12 cellular contexts compared by ENCODE assay signal in the genomic region with DNA sequence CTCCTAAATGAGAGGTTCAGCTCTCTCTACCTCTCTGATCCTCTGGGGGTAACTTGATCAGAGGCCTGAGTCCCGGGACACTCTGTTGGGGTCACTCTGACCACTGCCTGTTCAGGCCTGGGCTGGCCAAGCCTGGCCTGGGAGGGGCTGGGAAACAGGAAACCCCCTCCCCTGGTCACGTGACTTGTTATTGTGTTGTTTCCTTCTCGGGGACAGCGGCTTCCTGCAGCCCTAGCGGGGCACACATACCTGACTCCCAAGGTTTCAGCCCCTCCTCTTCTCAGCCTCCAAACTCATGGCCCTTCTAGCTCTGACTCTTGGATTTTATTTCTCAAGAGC. TPM values are rescaled to one million over a fixed set of nuclear protein-coding genes. Genes with fewer than 3 reads are reported as not detected.
DNase-seq lines count a peak whose midpoint lies in the region; ATAC-seq and TF ChIP-seq lines count a peak whose summit lies in the region.
"Had no signal": no experiment of that assay in that cellular context is flagged by ENCODE, and none has a peak within 500 bp of the region (broad histone marks: within the 10 kb centered on the region; RNA-seq: fewer than 3 reads in every experiment).

A gene with protein sequence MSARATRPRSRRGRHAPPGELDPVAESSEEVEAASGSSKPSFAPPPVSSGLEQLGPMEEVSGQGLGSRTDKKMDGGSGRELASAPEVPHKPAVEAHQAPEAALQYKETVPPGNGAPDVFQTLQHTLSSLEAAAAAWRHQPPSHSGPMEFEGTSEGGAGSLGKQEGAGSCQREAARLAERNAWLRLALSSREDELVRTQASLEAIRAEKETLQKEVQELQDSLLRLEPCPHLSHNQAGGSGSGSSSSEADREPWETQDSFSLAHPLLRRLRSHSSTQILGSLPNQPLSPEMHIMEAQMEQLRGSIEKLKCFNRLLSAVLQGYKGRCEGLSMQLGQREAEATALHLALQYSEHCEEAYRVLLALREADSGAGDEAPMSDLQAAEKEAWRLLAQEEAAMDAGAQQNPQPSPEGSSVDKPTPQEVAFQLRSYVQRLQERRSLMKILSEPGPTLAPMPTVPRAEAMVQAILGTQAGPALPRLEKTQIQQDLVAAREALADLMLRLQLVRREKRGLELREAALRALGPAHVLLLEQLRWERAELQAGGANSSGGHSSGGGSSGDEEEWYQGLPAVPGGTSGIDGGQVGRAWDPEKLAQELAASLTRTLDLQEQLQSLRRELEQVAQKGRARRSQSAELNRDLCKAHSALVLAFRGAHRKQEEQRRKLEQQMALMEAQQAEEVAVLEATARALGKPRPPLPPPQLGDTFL (minus strand): TSS at position 105 of the 339 bp plus-strand sequence. CDS start 446 bp downstream, outside the sequence.

- ATAC-seq in HG02981 (IDR thresholded peaks at IDR 0.05; ENCODE audit: unreplicated experiment): no peak
- ATAC-seq in GM21786 (IDR thresholded peaks at IDR 0.05; ENCODE audit: unreplicated experiment): no peak
- ATAC-seq: activated T-helper 17 cell treated with anti-CD3 and anti-CD28 coated beads, Interleukin-2, amount 50 U/mL, for 72 hours had no signal

- H3K4me1 Mint-ChIP-seq in activated naive CD4-positive, alpha-beta T cell treated with anti-CD3 and anti-CD28 coated beads for 36 hours (ENCODE audit: low read depth): peaks cover 25% of the 10 kb centered on the region

- H3K27me3 Mint-ChIP-seq in activated naive CD4-positive, alpha-beta T cell treated with anti-CD3 and anti-CD28 coated beads for 36 hours (ENCODE audit: low read depth): no peaks in the 10 kb centered on the region
- H3K27me3 Mint-ChIP-seq: activated T-helper 17 cell treated with anti-CD3 and anti-CD28 coated beads, Interleukin-2, amount 50 U/mL, for 72 hours had no signal

- no peak within 1 kb of the TSS for H3K4me3 Mint-ChIP-seq in activated naive CD4-positive, alpha-beta T cell treated with anti-CD3 and anti-CD28 coated beads for 36 hours
- H3K4me3 Mint-ChIP-seq: activated T-helper 17 cell treated with anti-CD3 and anti-CD28 coated beads, Interleukin-2, amount 50 U/mL, for 72 hours had no signal

- peaks cover 0 to 3% (median 0%) of the 10 kb centered on the region in 3 donors for H3K9me3 ChIP-seq in tibial artery

- no peak for TF ChIP-seq CTCF in tibial artery (IDR thresholded peaks at IDR 0.05)

- H3K27ac Mint-ChIP-seq in activated naive CD4-positive, alpha-beta T cell treated with anti-CD3 and anti-CD28 coated beads for 36 hours: peak within 1 kb of the TSS; percentile 36
- H3K27ac Mint-ChIP-seq: activated T-helper 17 cell treated with anti-CD3 and anti-CD28 coated beads, Interleukin-2, amount 50 U/mL, for 72 hours had no signal

- H3K36me3 ChIP-seq in tibial artery: peaks cover 8 to 11% (median 10%) of the 10 kb centered on the region in 3 donors

- intact Hi-C loops in activated naive CD4-positive, alpha-beta T cell treated with anti-CD3 and anti-CD28 coated beads for 36 hours (cut with micrococcal nuclease): no loop called here
- intact Hi-C loops in tibial artery (cut with DNase I; ENCODE audit: low total_unique reads): no loop called here

- no peak for DNase-seq in activated naive CD4-positive, alpha-beta T cell treated with anti-CD3 and anti-CD28 coated beads for 36 hours
- no peak for DNase-seq in activated naive CD4-positive, alpha-beta T cell treated with anti-CD3 and anti-CD28 coated beads, Interleukin-2, amount 50 U/mL, for 16 hours
- DNase-seq in dermis blood vessel endothelial cell (peak; percentile 91), lung microvascular endothelial cell (ENCODE audit: low read depth in 2 of 2) (peak; percentile 73 to 94), tibial artery (no peak), NCI-H1105 (lab: John Stamatoyannopoulos, UW) (no peak)
- DNase-seq: effector CD4-positive, alpha-beta T cell; HCEC 1CT; NCI-H748 treated with DMSO at 0.1 percent for 48 hours had no signal

- peaks cover 0 to 14% (median 12%) of the 10 kb centered on the region in 4 donors for H3K4me1 ChIP-seq in tibial artery

- no peak within 1 kb of the TSS for H3K27ac ChIP-seq in tibial artery

- CTCF ChIA-PET in activated naive CD4-positive, alpha-beta T cell treated with anti-CD3 and anti-CD28 coated beads for 36 hours (lab: Charles Lee): interaction anchor here (0.9 to 5.3 kb wide), 3 partner anchors 16 to 201 kb away, joined by 3 to 38 read pairs (median 4); partner anchors contain the start of gene ANKLE1

- H3K36me3 Mint-ChIP-seq in activated naive CD4-positive, alpha-beta T cell treated with anti-CD3 and anti-CD28 coated beads for 36 hours (ENCODE audit: low read depth): peaks cover 1% of the 10 kb centered on the region

- peak within 1 kb of the TSS; percentile 13 to 20 for H3K4me3 ChIP-seq in tibial artery

- no peaks in the 10 kb centered on the region for H3K9me3 Mint-ChIP-seq in activated naive CD4-positive, alpha-beta T cell treated with anti-CD3 and anti-CD28 coated beads for 36 hours
- H3K9me3 Mint-ChIP-seq: activated T-helper 17 cell treated with anti-CD3 and anti-CD28 coated beads, Interleukin-2, amount 50 U/mL, for 72 hours had no signal

- no peaks in the 10 kb centered on the region for H3K27me3 ChIP-seq in tibial artery

RNA-seq across cellular contexts. Expression of the gene that starts here (rescaled TPM):
- under 1 TPM in 1 of 2 experiments, not detected in 1; 0.20 TPM for total RNA-seq in activated naive CD4-positive, alpha-beta T cell treated with anti-CD3 and anti-CD28 coated beads for 36 hours
- 48.6 and 75.9 TPM in 2 replicates for total RNA-seq in dermis blood vessel endothelial cell
- total RNA-seq in lung microvascular endothelial cell: 21.6 and 33.5 TPM in 2 replicates

Comparison
In these comparisons a context has a peak if more than half of its experiments do, and no peak if none do; other contexts are left out.
1. RNA of the gene that starts here (total RNA-seq): 48.6 to 75.9 TPM in dermis blood vessel endothelial cell and 21.6 to 33.5 TPM in lung microvascular endothelial cell; 0.20 TPM in activated naive CD4-positive, alpha-beta T cell treated with anti-CD3 and anti-CD28 coated beads for 36 hours; every median in the first group is over 10 times any median in the second.
2. DNase-seq: peak in dermis blood vessel endothelial cell (single experiment) and lung microvascular endothelial cell (2 of 2); none in activated naive CD4-positive, alpha-beta T cell treated with anti-CD3 and anti-CD28 coated beads for 36 hours (single experiment), activated naive CD4-positive, alpha-beta T cell treated with anti-CD3 and anti-CD28 coated beads, Interleukin-2, amount 50 U/mL, for 16 hours (single experiment), tibial artery (0 of 2) and NCI-H1105 (single experiment).